Comparison of ENCODE assay signal across 19 cellular contexts in genomic region chr2:67782443-67782842, GRCh38.
DNase-seq lines count a peak whose midpoint lies in the region; ATAC-seq, FAIRE-seq and TF ChIP-seq lines count a peak whose summit lies in the region.
"Had no signal": no experiment of that assay in that cellular context is flagged by ENCODE, and none has a peak within 500 bp of the region (broad histone marks: within the 10 kb centered on the region; RNA-seq: fewer than 3 reads in every experiment).

No MANE protein-coding gene starts in this region.

- WGBS in right cardiac atrium = 51% methylated on average over 4 of the region's 4 CpGs

- H3K36me3 Mint-ChIP-seq in astrocyte (ENCODE audit: low read depth, unreplicated experiment) = no peaks in the 10 kb centered on the region
- H3K36me3 Mint-ChIP-seq: activated naive CD8-positive, alpha-beta T cell; CD14-positive monocyte had no signal

- peaks cover 5% of the 10 kb centered on the region for H3K27me3 Mint-ChIP-seq in astrocyte (ENCODE audit: low read depth, unreplicated experiment)
- H3K27me3 Mint-ChIP-seq: activated CD4-positive, alpha-beta T cell treated with anti-CD3 and anti-CD28 coated beads for 36 hours; activated naive CD8-positive, alpha-beta T cell had no signal

- H3K4me1 ChIP-seq in astrocyte (ENCODE audit: insufficient read depth, low read length) (no peaks in the 10 kb centered on the region), right cardiac atrium (ENCODE audit: control insufficient read depth, insufficient read depth, low read length) (peaks cover 3% of the 10 kb centered on the region)
- H3K4me1 ChIP-seq: prostate gland had no signal

- no peak overlapping the region for H3K27ac ChIP-seq in astrocyte (ENCODE audit: low read depth, low read length)
- no peak overlapping the region for H3K27ac ChIP-seq in right cardiac atrium (ENCODE audit: low read length)
- H3K27ac ChIP-seq: tibial artery had no signal

- H3K9me3 ChIP-seq in astrocyte (ENCODE audit: insufficient read depth, low read depth, low read length) (no peaks in the 10 kb centered on the region), right cardiac atrium (ENCODE audit: control insufficient read depth, low read length) (no peaks in the 10 kb centered on the region)
- H3K9me3 ChIP-seq: prostate gland, tibial artery had no signal

- H3K27me3 ChIP-seq in astrocyte (ENCODE audit: insufficient read depth, low read length) = no peaks in the 10 kb centered on the region
- H3K27me3 ChIP-seq in right cardiac atrium (ENCODE audit: control insufficient read depth, insufficient read depth) = no peaks in the 10 kb centered on the region
- H3K27me3 ChIP-seq: tibial artery had no signal

- ATAC-seq in right cardiac atrium (peak; percentile 22 to 28), omental fat pad (ENCODE audit: low FRiP score) (no peak)
- ATAC-seq: activated CD4-positive, alpha-beta T cell treated with anti-CD3 and anti-CD28 coated beads for 36 hours had no signal

- intact Hi-C loops in right cardiac atrium (cut with DNase I) = no loop called here

- no peak overlapping the region for H3K4me3 Mint-ChIP-seq in astrocyte (ENCODE audit: unreplicated experiment)
- H3K4me3 Mint-ChIP-seq: activated CD4-positive, alpha-beta T cell treated with anti-CD3 and anti-CD28 coated beads for 36 hours; activated naive CD8-positive, alpha-beta T cell; CD14-positive monocyte had no signal

- no peak overlapping the region for H3K4me2 ChIP-seq in astrocyte (ENCODE audit: low read length)

- peaks cover 11% of the 10 kb centered on the region for H3K4me1 Mint-ChIP-seq in astrocyte (ENCODE audit: low read depth, unreplicated experiment)
- H3K4me1 Mint-ChIP-seq: activated CD4-positive, alpha-beta T cell treated with anti-CD3 and anti-CD28 coated beads for 36 hours; CD14-positive monocyte had no signal

- H3K9me3 Mint-ChIP-seq in astrocyte (ENCODE audit: unreplicated experiment) = no peaks in the 10 kb centered on the region
- H3K9me3 Mint-ChIP-seq: CD14-positive monocyte had no signal

- no peaks in the 10 kb centered on the region for H4K20me1 ChIP-seq in astrocyte (ENCODE audit: insufficient read depth, low read length)

- DNase-seq in GM03348 (ENCODE audit: low spot score) (peak; percentile 18), astrocyte (ENCODE audit: low read depth) (peak; percentile 40), right cardiac atrium (no peak), superior temporal gyrus (ENCODE audit: extremely low spot score) (peak; percentile 15), NCI-H187 treated with DMSO at 0.1 percent for 48 hours (lab: John Stamatoyannopoulos, UW) (no peak), omental fat pad (ENCODE audit: low spot score) (no peak), mesenteric fat pad (ENCODE audit: low spot score) (no peak)
- no peak for DNase-seq in activated CD8-positive, alpha-beta memory T cell treated with anti-CD3 and anti-CD28 coated beads for 24 hours
- DNase-seq: activated CD4-positive, alpha-beta T cell treated with anti-CD3 and anti-CD28 coated beads for 36 hours; activated T-cell treated with anti-CD3 and anti-CD28 coated beads for 4 hours; DMS53; H7; kidney; SHP77 treated with DMSO at 0.1 percent for 48 hours; stimulated activated CD4-positive, alpha-beta T cell treated with anti-CD3 and anti-CD28 coated beads, Interleukin-1b, Interleukin-23, amount 100 ng/mL, for 48 hours; tibial artery had no signal

- no peak for FAIRE-seq in astrocyte (lab: Jason Lieb, UNC)
- FAIRE-seq: kidney had no signal

- no peaks in the 10 kb centered on the region for H3K36me3 ChIP-seq in astrocyte (ENCODE audit: insufficient read depth, low read length)
- H3K36me3 ChIP-seq: prostate gland, tibial artery had no signal

- H3K27ac Mint-ChIP-seq in astrocyte (ENCODE audit: unreplicated experiment) = no peak overlapping the region
- H3K27ac Mint-ChIP-seq: activated CD4-positive, alpha-beta T cell treated with anti-CD3 and anti-CD28 coated beads for 36 hours; activated naive CD8-positive, alpha-beta T cell; CD14-positive monocyte had no signal

- no peak overlapping the region for H3K4me3 ChIP-seq in astrocyte (ENCODE audit: insufficient read depth, low read depth, low read length)
- H3K4me3 ChIP-seq in right cardiac atrium (ENCODE audit: low read length) = no peak overlapping the region
- H3K4me3 ChIP-seq: prostate gland, tibial artery had no signal

- H3K79me2 ChIP-seq in astrocyte (ENCODE audit: insufficient read depth, low read length) = no peaks in the 10 kb centered on the region

- no peak overlapping the region for H2AFZ ChIP-seq in astrocyte (ENCODE audit: low read depth, low read length)

- H3K9ac ChIP-seq in astrocyte (ENCODE audit: low read length) = no peak overlapping the region

- TF ChIP-seq CTCF in astrocyte (IDR thresholded peaks at IDR 0.05; ENCODE audit: insufficient read depth, low read depth, low read length) (no peak), omental fat pad (IDR thresholded peaks at IDR 0.05) (no peak)

Comparison
In these comparisons a context has a peak if more than half of its experiments do, and no peak if none do; other contexts are left out.
1. DNase-seq: peak in GM03348 (single experiment), astrocyte (single experiment) and superior temporal gyrus (single experiment); none in right cardiac atrium (0 of 3), NCI-H187 treated with DMSO at 0.1 percent for 48 hours (single experiment), omental fat pad (single experiment), activated CD8-positive, alpha-beta memory T cell treated with anti-CD3 and anti-CD28 coated beads for 24 hours (single experiment) and mesenteric fat pad (single experiment).